ENCODE assay signal across 15 cellular contexts in genomic region chr5:148979104-148979723, GRCh38.
DNase-seq lines count a peak whose midpoint lies in the region; ATAC-seq and TF ChIP-seq lines count a peak whose summit lies in the region.
"Had no signal": no experiment of that assay in that cellular context is flagged by ENCODE, and none has a peak within 500 bp of the region (broad histone marks: within the 10 kb centered on the region; RNA-seq: fewer than 3 reads in every experiment).

No MANE protein-coding gene starts in this region.

- TF ChIP-seq CTCF in lower lobe of right lung (IDR thresholded peaks at IDR 0.05) (no peak), type B pancreatic cell (conservative IDR thresholded peaks at IDR 0.05) (no peak)

- H3K27ac ChIP-seq in epithelial cell of prostate (peak overlapping the region; percentile 99), lower lobe of right lung (peak overlapping the region; percentile 75)
- H3K27ac ChIP-seq: WERI-Rb-1 had no signal

- H3K9me3 Mint-ChIP-seq in type B pancreatic cell = no peaks in the 10 kb centered on the region
- H3K9me3 Mint-ChIP-seq in T-helper 2 cell treated with Interferon-gamma antibody and Interleukin-4, amounts not matched to agents 5 μg/mL and 100 μg/mL, for 36 hours = no peaks in the 10 kb centered on the region

- peaks cover 9% of the 10 kb centered on the region for H3K4me1 ChIP-seq in lower lobe of right lung

- H3K4me3 ChIP-seq in lower lobe of right lung = no peak overlapping the region

- H3K4me3 Mint-ChIP-seq in type B pancreatic cell = no peak overlapping the region
- H3K4me3 Mint-ChIP-seq in T-helper 2 cell treated with Interferon-gamma antibody and Interleukin-4, amounts not matched to agents 5 μg/mL and 100 μg/mL, for 36 hours = no peak overlapping the region
- H3K4me3 Mint-ChIP-seq: activated naive CD8-positive, alpha-beta T cell; naive B cell had no signal

- no peaks in the 10 kb centered on the region for H3K9me3 ChIP-seq in lower lobe of right lung
- H3K9me3 ChIP-seq: Caco-2 had no signal

- no peaks in the 10 kb centered on the region for H3K27me3 Mint-ChIP-seq in type B pancreatic cell
- H3K27me3 Mint-ChIP-seq in T-helper 2 cell treated with Interferon-gamma antibody and Interleukin-4, amounts not matched to agents 5 μg/mL and 100 μg/mL, for 36 hours (ENCODE audit: low read depth) = peaks cover 11% of the 10 kb centered on the region

- intact Hi-C loops in lower lobe of right lung (cut with DNase I) = no loop called here
- intact Hi-C loops in posterior vena cava (cut with DNase I) = no loop called here

- H3K4me1 Mint-ChIP-seq in type B pancreatic cell (ENCODE audit: unreplicated experiment) = peaks cover 22% of the 10 kb centered on the region
- no peaks in the 10 kb centered on the region for H3K4me1 Mint-ChIP-seq in T-helper 2 cell treated with Interferon-gamma antibody and Interleukin-4, amounts not matched to agents 5 μg/mL and 100 μg/mL, for 36 hours (ENCODE audit: low read depth)
- H3K4me1 Mint-ChIP-seq: naive B cell had no signal

- peak overlapping the region; percentile 25 for H3K27ac Mint-ChIP-seq in type B pancreatic cell
- no peak overlapping the region for H3K27ac Mint-ChIP-seq in T-helper 2 cell treated with Interferon-gamma antibody and Interleukin-4, amounts not matched to agents 5 μg/mL and 100 μg/mL, for 36 hours
- H3K27ac Mint-ChIP-seq: activated naive CD8-positive, alpha-beta T cell had no signal

- H3K36me3 Mint-ChIP-seq in type B pancreatic cell = no peaks in the 10 kb centered on the region
- H3K36me3 Mint-ChIP-seq in T-helper 2 cell treated with Interferon-gamma antibody and Interleukin-4, amounts not matched to agents 5 μg/mL and 100 μg/mL, for 36 hours (ENCODE audit: low read depth) = no peaks in the 10 kb centered on the region
- H3K36me3 Mint-ChIP-seq: activated naive CD8-positive, alpha-beta T cell had no signal

- H3K27me3 ChIP-seq in lower lobe of right lung (ENCODE audit: low read depth) = no peaks in the 10 kb centered on the region

- DNase-seq in LHCN-M2 (ENCODE audit: low read depth) (peak; percentile 69), epithelial cell of prostate (ENCODE audit: low read depth, low spot score) (no peak), lower lobe of right lung (peak; percentile 86), type B pancreatic cell (ENCODE audit: extremely low spot score, unreplicated experiment) (no peak), SHP77 treated with DMSO at 0.1 percent for 48 hours (lab: John Stamatoyannopoulos, UW) (no peak), posterior vena cava (ENCODE audit: low spot score) (no peak)
- no peak for DNase-seq in T-helper 2 cell treated with Interferon-gamma antibody and Interleukin-4, amounts not matched to agents 5 μg/mL and 100 μg/mL, for 36 hours (ENCODE audit: low spot score)
- DNase-seq: Caco-2, naive B cell, NCI-H1417, NCI-H526, SIG-M5, WERI-Rb-1 had no signal

- no peaks in the 10 kb centered on the region for H3K36me3 ChIP-seq in lower lobe of right lung
- H3K36me3 ChIP-seq: WERI-Rb-1 had no signal

- ATAC-seq in lower lobe of right lung = peak; percentile 96 to 97
- ATAC-seq in GM19397 (IDR thresholded peaks at IDR 0.05; ENCODE audit: unreplicated experiment) = no peak

Comparison
In these comparisons a context has a peak if more than half of its experiments do, and no peak if none do; other contexts are left out.
1. DNase-seq: peak in LHCN-M2 (single experiment) and lower lobe of right lung (single experiment); none in epithelial cell of prostate (single experiment), type B pancreatic cell (single experiment), T-helper 2 cell treated with Interferon-gamma antibody and Interleukin-4, amounts not matched to agents 5 μg/mL and 100 μg/mL, for 36 hours (single experiment), SHP77 treated with DMSO at 0.1 percent for 48 hours (single experiment) and posterior vena cava (single experiment).